In genomic region chr2:157192445-157193423, GRCh38 we compare ENCODE assay signal across 11 cellular contexts.
DNase-seq lines count a peak whose midpoint lies in the region; ATAC-seq lines count a peak whose summit lies in the region.
"Had no signal": no experiment of that assay in that cellular context is flagged by ENCODE, and none has a peak within 500 bp of the region (broad histone marks: within the 10 kb centered on the region; RNA-seq: fewer than 3 reads in every experiment).

No MANE protein-coding gene starts in this region.

- in situ Hi-C loops in G401 (cut with HindIII; ENCODE audit: low sequenced_read_pairs) = no loop called here

- H3K27ac ChIP-seq in BLaER1 treated with 17β-estradiol and CSF1 and Interleukin-3, amounts not matched to agents 10 nM and 100 nM = peak overlapping the region in 1 of 11 experiments; percentile 8; a peak in 1 of 22 replicates
- H3K27ac ChIP-seq: spleen had no signal

- H3K27me3 ChIP-seq in BLaER1 treated with 17β-estradiol and CSF1 and Interleukin-3, amounts not matched to agents 10 nM and 100 nM = no peaks in the 10 kb centered on the region
- H3K27me3 ChIP-seq: spleen had no signal

- peak overlapping the region in 6 of 11 experiments; percentile 1 to 21 (median 10); a peak in 5 of 22 replicates for H3K4me2 ChIP-seq in BLaER1 treated with 17β-estradiol and CSF1 and Interleukin-3, amounts not matched to agents 10 nM and 100 nM
- H3K4me2 ChIP-seq: A549 had no signal

- H3K36me3 ChIP-seq in BLaER1 treated with 17β-estradiol and CSF1 and Interleukin-3, amounts not matched to agents 10 nM and 100 nM = no peaks in the 10 kb centered on the region
- H3K36me3 ChIP-seq: spleen had no signal

- H3K9ac ChIP-seq in BLaER1 treated with 17β-estradiol and CSF1 and Interleukin-3, amounts not matched to agents 10 nM and 100 nM = no peak overlapping the region

- H4K20me1 ChIP-seq in BLaER1 treated with 17β-estradiol and CSF1 and Interleukin-3, amounts not matched to agents 10 nM and 100 nM = no peaks in the 10 kb centered on the region

- peaks cover 0 to 12% (median 8%) of the 10 kb centered on the region in 10 experiments; a peak in 9 of 20 replicates for H3K4me1 ChIP-seq in BLaER1 treated with 17β-estradiol and CSF1 and Interleukin-3, amounts not matched to agents 10 nM and 100 nM

- DNase-seq in G401 (ENCODE audit: low spot score) (no peak), anterior cingulate cortex (lab: John Stamatoyannopoulos, UW) (no peak), AG08396 (ENCODE audit: low spot score) (no peak)
- no peak for DNase-seq in activated CD8-positive, alpha-beta memory T cell treated with anti-CD3 and anti-CD28 coated beads, Interleukin-2, amount 50 U/mL, for 4 hours
- DNase-seq: effector memory CD4-positive, alpha-beta T cell; spleen had no signal

- no peak overlapping the region for H3K4me3 ChIP-seq in BLaER1 treated with 17β-estradiol and CSF1 and Interleukin-3, amounts not matched to agents 10 nM and 100 nM
- H3K4me3 ChIP-seq: A549, spleen had no signal

- no peaks in the 10 kb centered on the region for H3K9me3 ChIP-seq in BLaER1 treated with 17β-estradiol and CSF1 and Interleukin-3, amounts not matched to agents 10 nM and 100 nM (replicated peaks in 1 of 11)
- H3K9me3 ChIP-seq: A549, spleen had no signal

- ATAC-seq in GM19372 (IDR thresholded peaks at IDR 0.05; ENCODE audit: low read depth, unreplicated experiment) (peak; percentile 93), HG02763 (IDR thresholded peaks at IDR 0.05; ENCODE audit: unreplicated experiment) (peak; percentile 90), HG03520 (IDR thresholded peaks at IDR 0.05; ENCODE audit: unreplicated experiment) (peak; percentile 84)
